In the genomic region with DNA sequence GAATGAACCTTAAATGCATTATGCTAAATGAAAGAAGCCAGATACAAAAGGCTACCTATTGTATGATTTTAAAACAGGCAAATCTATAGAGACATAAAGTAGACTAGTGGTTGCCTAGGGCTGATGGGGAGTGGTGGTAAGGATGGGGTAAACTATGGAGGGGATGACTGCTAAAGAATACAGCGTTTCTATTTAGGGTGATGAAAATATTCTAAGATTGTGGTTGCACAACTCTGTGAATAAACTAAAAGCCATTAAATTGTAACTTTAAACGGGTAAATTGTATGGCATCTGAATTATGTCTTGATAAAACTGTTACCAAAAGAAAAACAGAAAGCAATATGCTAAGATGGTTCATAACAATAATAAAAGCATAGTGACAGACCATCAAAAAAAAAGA, we compare ENCODE assay signal across 35 cellular contexts.
"Had no signal": no experiment of that assay in that cellular context is flagged by ENCODE, and none has a peak within 500 bp of the region (broad histone marks: within the 10 kb centered on the region; RNA-seq: fewer than 3 reads in every experiment).

No MANE protein-coding gene starts in this region.

- H3K9me3 ChIP-seq: body of pancreas, gastrocnemius medialis had no signal

- H3K9me3 Mint-ChIP-seq: activated T-helper 1 cell treated with anti-CD3 and anti-CD28 coated beads, Interleukin-12 subunit alpha, Interleukin-12 subunit beta, Interleukin-2, Interleukin-4 antibody, amounts not matched to agents 30 ng/mL and 10 ng/mL and 1 ng/mL, durations not matched to agents 14 hours and 24 hours and 36 hours; effector memory CD8-positive, alpha-beta T cell had no signal

- FAIRE-seq: colon, endothelial cell of umbilical vein had no signal

- H3K36me3 ChIP-seq: adrenal gland, gastrocnemius medialis, WERI-Rb-1 had no signal

- H3K4me3 ChIP-seq: adrenal gland, body of pancreas, esophagus squamous epithelium, gastrocnemius medialis, heart right ventricle had no signal

- H3K4me3 Mint-ChIP-seq: activated B cell treated with CpG ODN at 0.5 μM for 24 hours; activated CD4-positive, alpha-beta memory T cell treated with anti-CD3 and anti-CD28 coated beads for 36 hours; activated CD4-positive, alpha-beta T cell treated with anti-CD3 and anti-CD28 coated beads for 36 hours; activated CD4-positive, alpha-beta T cell treated with anti-CD3 and anti-CD28 coated beads, Interleukin-2, amount 10 ng/mL, durations not matched to agents 24 days and 14 days; activated CD8-positive, alpha-beta memory T cell treated with anti-CD3 and anti-CD28 coated beads, Interleukin-2, amount 10 ng/mL, durations not matched to agents 7 days and 5 days; activated CD8-positive, alpha-beta T cell treated with anti-CD3 and anti-CD28 coated beads, Interleukin-2, amount 10 ng/mL, durations not matched to agents 7 days and 5 days; activated naive CD8-positive, alpha-beta T cell; activated T-helper 1 cell treated with anti-CD3 and anti-CD28 coated beads, Interleukin-12 subunit alpha, Interleukin-12 subunit beta, Interleukin-2, Interleukin-4 antibody, amounts not matched to agents 30 ng/mL and 10 ng/mL and 1 ng/mL, durations not matched to agents 14 hours and 24 hours and 36 hours; effector memory CD8-positive, alpha-beta T cell; T-helper 17 cell; T-helper 2 cell treated with Interferon-gamma antibody and Interleukin-4, amounts not matched to agents 5 μg/mL and 100 μg/mL, for 36 hours had no signal

- ATAC-seq: activated CD4-positive, alpha-beta T cell treated with anti-CD3 and anti-CD28 coated beads for 36 hours; activated CD8-positive, alpha-beta memory T cell treated with anti-CD3 and anti-CD28 coated beads, Interleukin-2, amount 10 ng/mL, durations not matched to agents 7 days and 5 days; activated CD8-positive, alpha-beta T cell treated with anti-CD3 and anti-CD28 coated beads, Interleukin-2, amount 10 ng/mL, durations not matched to agents 7 days and 5 days; body of pancreas; effector memory CD8-positive, alpha-beta T cell; foreskin keratinocyte; gastrocnemius medialis; heart right ventricle; T-helper 17 cell had no signal

- DNase-seq: activated B cell treated with CpG ODN at 0.5 μM for 24 hours; activated CD4-positive, alpha-beta memory T cell treated with anti-CD3 and anti-CD28 coated beads for 36 hours; activated CD4-positive, alpha-beta T cell treated with anti-CD3 and anti-CD28 coated beads for 36 hours; activated CD4-positive, alpha-beta T cell treated with anti-CD3 and anti-CD28 coated beads, Interleukin-2, amount 10 ng/mL, durations not matched to agents 24 days and 14 days; activated CD4-positive, CD25-positive, alpha-beta regulatory T cell treated with anti-CD3 and anti-CD28 coated beads, Interleukin-2, amount 50 U/mL, for 72 hours; activated CD8-positive, alpha-beta memory T cell treated with anti-CD3 and anti-CD28 coated beads, Interleukin-2, amount 10 ng/mL, durations not matched to agents 7 days and 5 days; activated CD8-positive, alpha-beta memory T cell treated with anti-CD3 and anti-CD28 coated beads, Interleukin-2, amount 50 U/mL, for 4 hours; activated CD8-positive, alpha-beta T cell treated with anti-CD3 and anti-CD28 coated beads, Interleukin-2, amount 10 ng/mL, durations not matched to agents 7 days and 5 days; activated effector memory CD4-positive, alpha-beta T cell treated with anti-CD3 and anti-CD28 coated beads, Interleukin-2, amount 50 U/mL, for 16 hours; activated naive CD4-positive, alpha-beta T cell treated with anti-CD3 and anti-CD28 coated beads, Interleukin-2, amount 50 U/mL, for 16 hours; activated T-cell treated with anti-CD3 and anti-CD28 coated beads, Interleukin-2, amount 50 U/mL, for 1 hour; activated T-cell treated with anti-CD3 and anti-CD28 coated beads, Interleukin-2, amount 50 U/mL, for 48 hours; adrenal gland; amygdala; aorta; body of pancreas; caudate nucleus; cortex of kidney; effector CD4-positive, alpha-beta T cell; effector memory CD8-positive, alpha-beta T cell; esophagus squamous epithelium; foreskin keratinocyte; gastrocnemius medialis; heart right ventricle; T-helper 1 cell; T-helper 17 cell; T1000; WERI-Rb-1 had no signal

- H3K27ac Mint-ChIP-seq: activated B cell treated with CpG ODN at 0.5 μM for 24 hours; activated CD4-positive, alpha-beta memory T cell treated with anti-CD3 and anti-CD28 coated beads for 36 hours; activated CD4-positive, alpha-beta T cell treated with anti-CD3 and anti-CD28 coated beads for 36 hours; activated CD4-positive, alpha-beta T cell treated with anti-CD3 and anti-CD28 coated beads, Interleukin-2, amount 10 ng/mL, durations not matched to agents 24 days and 14 days; activated CD8-positive, alpha-beta memory T cell treated with anti-CD3 and anti-CD28 coated beads, Interleukin-2, amount 10 ng/mL, durations not matched to agents 7 days and 5 days; activated CD8-positive, alpha-beta T cell treated with anti-CD3 and anti-CD28 coated beads, Interleukin-2, amount 10 ng/mL, durations not matched to agents 7 days and 5 days; activated naive CD8-positive, alpha-beta T cell; activated T-helper 1 cell treated with anti-CD3 and anti-CD28 coated beads, Interleukin-12 subunit alpha, Interleukin-12 subunit beta, Interleukin-2, Interleukin-4 antibody, amounts not matched to agents 30 ng/mL and 10 ng/mL and 1 ng/mL, durations not matched to agents 14 hours and 24 hours and 36 hours; activated T-helper 2 cell treated with anti-CD3 and anti-CD28 coated beads, Interferon-gamma antibody, Interleukin-2, Interleukin-4, amounts not matched to agents 10 μg/mL and 5 μg/mL and 100 μg/mL, durations not matched to agents 14 hours and 24 hours and 36 hours; effector memory CD8-positive, alpha-beta T cell; T-helper 17 cell; T-helper 2 cell treated with Interferon-gamma antibody and Interleukin-4, amounts not matched to agents 5 μg/mL and 100 μg/mL, for 36 hours had no signal

- H3K27me3 ChIP-seq: adrenal gland, body of pancreas, esophagus squamous epithelium, foreskin keratinocyte, gastrocnemius medialis, heart right ventricle had no signal

- H3K4me1 ChIP-seq: adrenal gland, foreskin keratinocyte, gastrocnemius medialis had no signal

- H3K27me3 Mint-ChIP-seq: activated B cell treated with CpG ODN at 0.5 μM for 24 hours; activated CD4-positive, alpha-beta memory T cell treated with anti-CD3 and anti-CD28 coated beads for 36 hours; activated CD4-positive, alpha-beta T cell treated with anti-CD3 and anti-CD28 coated beads for 36 hours; activated CD4-positive, alpha-beta T cell treated with anti-CD3 and anti-CD28 coated beads, Interleukin-2, amount 10 ng/mL, durations not matched to agents 24 days and 14 days; activated CD8-positive, alpha-beta memory T cell treated with anti-CD3 and anti-CD28 coated beads, Interleukin-2, amount 10 ng/mL, durations not matched to agents 7 days and 5 days; activated naive CD8-positive, alpha-beta T cell; effector memory CD8-positive, alpha-beta T cell; T-helper 17 cell had no signal

- H3K4me1 Mint-ChIP-seq: activated B cell treated with CpG ODN at 0.5 μM for 24 hours; activated CD4-positive, alpha-beta T cell treated with anti-CD3 and anti-CD28 coated beads for 36 hours; activated CD4-positive, alpha-beta T cell treated with anti-CD3 and anti-CD28 coated beads, Interleukin-2, amount 10 ng/mL, durations not matched to agents 24 days and 14 days; activated CD8-positive, alpha-beta memory T cell treated with anti-CD3 and anti-CD28 coated beads, Interleukin-2, amount 10 ng/mL, durations not matched to agents 7 days and 5 days had no signal

- H3K27ac ChIP-seq: adrenal gland, body of pancreas, epithelial cell of prostate, esophagus squamous epithelium, foreskin keratinocyte, gastrocnemius medialis, heart right ventricle, WERI-Rb-1 had no signal
